Comparison of ENCODE assay signal across 1 cellular context in the genomic region with DNA sequence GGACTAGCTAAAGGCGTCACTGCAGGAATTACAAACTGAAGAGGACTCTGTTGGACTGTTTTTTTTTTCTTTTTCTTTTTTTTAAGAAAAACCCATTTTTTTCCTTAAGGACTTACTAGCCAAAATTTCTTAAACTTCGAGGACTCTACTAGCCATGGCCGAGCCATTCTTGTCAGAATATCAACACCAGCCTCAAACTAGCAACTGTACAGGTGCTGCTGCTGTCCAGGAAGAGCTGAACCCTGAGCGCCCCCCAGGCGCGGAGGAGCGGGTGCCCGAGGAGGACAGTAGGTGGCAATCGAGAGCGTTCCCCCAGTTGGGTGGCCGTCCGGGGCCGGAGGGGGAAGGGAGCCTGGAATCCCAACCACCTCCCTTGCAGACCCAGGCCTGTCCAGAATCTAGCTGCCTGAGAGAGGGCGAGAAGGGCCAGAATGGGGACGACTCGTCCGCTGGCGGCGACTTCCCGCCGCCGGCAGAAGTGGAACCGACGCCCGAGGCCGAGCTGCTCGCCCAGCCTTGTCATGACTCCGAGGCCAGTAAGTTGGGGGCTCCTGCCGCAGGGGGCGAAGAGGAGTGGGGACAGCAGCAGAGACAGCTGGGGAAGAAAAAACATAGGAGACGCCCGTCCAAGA.
TF ChIP-seq lines count a peak whose summit lies in the region.

No MANE protein-coding gene starts in this region.

TF ChIP-seq in HepG2, 621 proteins besides CTCF, POLR2A, EP300 and RAD21 (continued from another document and continues in another):
- TF ChIP-seq, protein P1, sequence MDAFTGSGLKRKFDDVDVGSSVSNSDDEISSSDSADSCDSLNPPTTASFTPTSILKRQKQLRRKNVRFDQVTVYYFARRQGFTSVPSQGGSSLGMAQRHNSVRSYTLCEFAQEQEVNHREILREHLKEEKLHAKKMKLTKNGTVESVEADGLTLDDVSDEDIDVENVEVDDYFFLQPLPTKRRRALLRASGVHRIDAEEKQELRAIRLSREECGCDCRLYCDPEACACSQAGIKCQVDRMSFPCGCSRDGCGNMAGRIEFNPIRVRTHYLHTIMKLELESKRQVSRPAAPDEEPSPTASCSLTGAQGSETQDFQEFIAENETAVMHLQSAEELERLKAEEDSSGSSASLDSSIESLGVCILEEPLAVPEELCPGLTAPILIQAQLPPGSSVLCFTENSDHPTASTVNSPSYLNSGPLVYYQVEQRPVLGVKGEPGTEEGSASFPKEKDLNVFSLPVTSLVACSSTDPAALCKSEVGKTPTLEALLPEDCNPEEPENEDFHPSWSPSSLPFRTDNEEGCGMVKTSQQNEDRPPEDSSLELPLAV (CRISPR knock-in tag; conservative IDR thresholded peaks at IDR 0.05; ENCODE audit: low read depth) = 0 out of 2 replicates have a peak, but pooled peaks have one; percentile 53
- 0 out of 2 replicates have a peak, but pooled peaks have one; percentile 17 for TF ChIP-seq ZNF12 (CRISPR knock-in tag; IDR thresholded peaks at IDR 0.05)
- peak; percentile 80 for TF ChIP-seq SAP130 (CRISPR knock-in tag; IDR thresholded peaks at IDR 0.05; ENCODE audit: low read depth)
- peak; percentile 43; the same call in 1 of the 2 replicates for TF ChIP-seq SMC3 (IDR thresholded peaks at IDR 0.05; ENCODE audit: low read length)
- TF ChIP-seq ZNF180 (CRISPR knock-in tag; IDR thresholded peaks at IDR 0.05; ENCODE audit: borderline replicate concordance, low read depth) = peak; percentile 36; the same call in 1 of the 2 replicates
- 0 out of 2 replicates have a peak, but pooled peaks have one; percentile 41 for TF ChIP-seq ZNF670 (CRISPR knock-in tag; IDR thresholded peaks at IDR 0.05; ENCODE audit: borderline replicate concordance)
- peak; percentile 70 for TF ChIP-seq ZNF234 (CRISPR knock-in tag; conservative IDR thresholded peaks at IDR 0.05)
- TF ChIP-seq TOE1 (CRISPR knock-in tag; IDR thresholded peaks at IDR 0.05) = peak; percentile 52; the same call in 1 of the 2 replicates
- TF ChIP-seq ZNF747 (CRISPR knock-in tag; IDR thresholded peaks at IDR 0.05; ENCODE audit: borderline replicate concordance) = peak; percentile 42; the same call in 1 of the 2 replicates
- TF ChIP-seq KDM4B (CRISPR knock-in tag; IDR thresholded peaks at IDR 0.05) = 0 out of 2 replicates have a peak, but pooled peaks have one; percentile 60
- no peak for TF ChIP-seq RBAK (CRISPR knock-in tag; IDR thresholded peaks at IDR 0.05)
- TF ChIP-seq RELA (CRISPR knock-in tag; IDR thresholded peaks at IDR 0.05) = no peak
- TF ChIP-seq, protein P2, sequence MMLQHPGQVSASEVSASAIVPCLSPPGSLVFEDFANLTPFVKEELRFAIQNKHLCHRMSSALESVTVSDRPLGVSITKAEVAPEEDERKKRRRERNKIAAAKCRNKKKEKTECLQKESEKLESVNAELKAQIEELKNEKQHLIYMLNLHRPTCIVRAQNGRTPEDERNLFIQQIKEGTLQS (CRISPR knock-in tag; IDR thresholded peaks at IDR 0.05) = peak; percentile 52; the same call in 1 of the 2 replicates
- peak; percentile 65; the same call in 1 of the 2 replicates for TF ChIP-seq IRX3 (CRISPR knock-in tag; IDR thresholded peaks at IDR 0.05; ENCODE audit: borderline replicate concordance, low read depth)
- peak; percentile 92 for TF ChIP-seq HOXD1 (CRISPR knock-in tag; IDR thresholded peaks at IDR 0.05)
- peak; percentile 14; the same call in 1 of the 2 replicates for TF ChIP-seq ZNF160 (CRISPR knock-in tag; IDR thresholded peaks at IDR 0.05)
- TF ChIP-seq ZNF839 (CRISPR knock-in tag; IDR thresholded peaks at IDR 0.05; ENCODE audit: borderline replicate concordance) = 0 out of 2 replicates have a peak, but pooled peaks have one; percentile 57
- TF ChIP-seq RFXAP (CRISPR knock-in tag; IDR thresholded peaks at IDR 0.05; ENCODE audit: borderline replicate concordance) = peak; percentile 64; the same call in 1 of the 2 replicates
- TF ChIP-seq, protein P3, sequence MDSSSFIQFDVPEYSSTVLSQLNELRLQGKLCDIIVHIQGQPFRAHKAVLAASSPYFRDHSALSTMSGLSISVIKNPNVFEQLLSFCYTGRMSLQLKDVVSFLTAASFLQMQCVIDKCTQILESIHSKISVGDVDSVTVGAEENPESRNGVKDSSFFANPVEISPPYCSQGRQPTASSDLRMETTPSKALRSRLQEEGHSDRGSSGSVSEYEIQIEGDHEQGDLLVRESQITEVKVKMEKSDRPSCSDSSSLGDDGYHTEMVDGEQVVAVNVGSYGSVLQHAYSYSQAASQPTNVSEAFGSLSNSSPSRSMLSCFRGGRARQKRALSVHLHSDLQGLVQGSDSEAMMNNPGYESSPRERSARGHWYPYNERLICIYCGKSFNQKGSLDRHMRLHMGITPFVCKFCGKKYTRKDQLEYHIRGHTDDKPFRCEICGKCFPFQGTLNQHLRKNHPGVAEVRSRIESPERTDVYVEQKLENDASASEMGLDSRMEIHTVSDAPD (CRISPR knock-in tag; IDR thresholded peaks at IDR 0.05) = peak; percentile 14; the same call in 1 of the 2 replicates
- TF ChIP-seq GABPB1 (CRISPR knock-in tag; IDR thresholded peaks at IDR 0.05) = peak; percentile 59
- TF ChIP-seq ZFP90 (CRISPR knock-in tag; IDR thresholded peaks at IDR 0.05; ENCODE audit: borderline replicate concordance) = 0 out of 2 replicates have a peak, but pooled peaks have one; percentile 73
- 0 out of 2 replicates have a peak, but pooled peaks have one; percentile 29 for TF ChIP-seq ZBTB20 (CRISPR knock-in tag; IDR thresholded peaks at IDR 0.05; ENCODE audit: borderline replicate concordance, low read depth)
- TF ChIP-seq ZNF619 (CRISPR knock-in tag; IDR thresholded peaks at IDR 0.05) = peak; percentile 23; the same call in 1 of the 2 replicates
- TF ChIP-seq, protein P4, sequence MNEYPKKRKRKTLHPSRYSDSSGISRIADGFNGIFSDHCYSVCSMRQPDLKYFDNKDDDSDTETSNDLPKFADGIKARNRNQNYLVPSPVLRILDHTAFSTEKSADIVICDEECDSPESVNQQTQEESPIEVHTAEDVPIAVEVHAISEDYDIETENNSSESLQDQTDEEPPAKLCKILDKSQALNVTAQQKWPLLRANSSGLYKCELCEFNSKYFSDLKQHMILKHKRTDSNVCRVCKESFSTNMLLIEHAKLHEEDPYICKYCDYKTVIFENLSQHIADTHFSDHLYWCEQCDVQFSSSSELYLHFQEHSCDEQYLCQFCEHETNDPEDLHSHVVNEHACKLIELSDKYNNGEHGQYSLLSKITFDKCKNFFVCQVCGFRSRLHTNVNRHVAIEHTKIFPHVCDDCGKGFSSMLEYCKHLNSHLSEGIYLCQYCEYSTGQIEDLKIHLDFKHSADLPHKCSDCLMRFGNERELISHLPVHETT (CRISPR knock-in tag; conservative IDR thresholded peaks at IDR 0.05) = 0 out of 2 replicates have a peak, but pooled peaks have one; percentile 39
- no peak for TF ChIP-seq DPF2 (CRISPR knock-in tag; IDR thresholded peaks at IDR 0.05; ENCODE audit: borderline replicate concordance, low read depth)
- peak; percentile 22; the same call in 1 of the 2 replicates for TF ChIP-seq IRF2 (CRISPR knock-in tag; IDR thresholded peaks at IDR 0.05)
- peak; percentile 63; the same call in 1 of the 2 replicates for TF ChIP-seq RARA (CRISPR knock-in tag; IDR thresholded peaks at IDR 0.05)
- TF ChIP-seq SATB2 (CRISPR knock-in tag; IDR thresholded peaks at IDR 0.05) = no peak
- TF ChIP-seq XRCC5 (optimal IDR thresholded peaks at IDR 0.05; ENCODE audit: low read length) = peak; percentile 95
- peak in 1 of 2 experiments; percentile 67; a peak in 2 of 4 replicates for TF ChIP-seq KLF16 (CRISPR knock-in tag; IDR thresholded peaks at IDR 0.05)
- TF ChIP-seq, protein P5, sequence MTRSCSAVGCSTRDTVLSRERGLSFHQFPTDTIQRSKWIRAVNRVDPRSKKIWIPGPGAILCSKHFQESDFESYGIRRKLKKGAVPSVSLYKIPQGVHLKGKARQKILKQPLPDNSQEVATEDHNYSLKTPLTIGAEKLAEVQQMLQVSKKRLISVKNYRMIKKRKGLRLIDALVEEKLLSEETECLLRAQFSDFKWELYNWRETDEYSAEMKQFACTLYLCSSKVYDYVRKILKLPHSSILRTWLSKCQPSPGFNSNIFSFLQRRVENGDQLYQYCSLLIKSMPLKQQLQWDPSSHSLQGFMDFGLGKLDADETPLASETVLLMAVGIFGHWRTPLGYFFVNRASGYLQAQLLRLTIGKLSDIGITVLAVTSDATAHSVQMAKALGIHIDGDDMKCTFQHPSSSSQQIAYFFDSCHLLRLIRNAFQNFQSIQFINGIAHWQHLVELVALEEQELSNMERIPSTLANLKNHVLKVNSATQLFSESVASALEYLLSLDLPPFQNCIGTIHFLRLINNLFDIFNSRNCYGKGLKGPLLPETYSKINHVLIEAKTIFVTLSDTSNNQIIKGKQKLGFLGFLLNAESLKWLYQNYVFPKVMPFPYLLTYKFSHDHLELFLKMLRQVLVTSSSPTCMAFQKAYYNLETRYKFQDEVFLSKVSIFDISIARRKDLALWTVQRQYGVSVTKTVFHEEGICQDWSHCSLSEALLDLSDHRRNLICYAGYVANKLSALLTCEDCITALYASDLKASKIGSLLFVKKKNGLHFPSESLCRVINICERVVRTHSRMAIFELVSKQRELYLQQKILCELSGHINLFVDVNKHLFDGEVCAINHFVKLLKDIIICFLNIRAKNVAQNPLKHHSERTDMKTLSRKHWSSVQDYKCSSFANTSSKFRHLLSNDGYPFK (CRISPR knock-in tag; IDR thresholded peaks at IDR 0.05; ENCODE audit: borderline replicate concordance) = 0 out of 2 replicates have a peak, but pooled peaks have one; percentile 39
- 0 out of 2 replicates have a peak, but pooled peaks have one; percentile 5 for TF ChIP-seq NFYC (CRISPR knock-in tag; IDR thresholded peaks at IDR 0.05)
- 0 out of 2 replicates have a peak, but pooled peaks have one; percentile 54 for TF ChIP-seq RNF2 (conservative IDR thresholded peaks at IDR 0.05; ENCODE audit: low read depth)
- TF ChIP-seq, protein P6, sequence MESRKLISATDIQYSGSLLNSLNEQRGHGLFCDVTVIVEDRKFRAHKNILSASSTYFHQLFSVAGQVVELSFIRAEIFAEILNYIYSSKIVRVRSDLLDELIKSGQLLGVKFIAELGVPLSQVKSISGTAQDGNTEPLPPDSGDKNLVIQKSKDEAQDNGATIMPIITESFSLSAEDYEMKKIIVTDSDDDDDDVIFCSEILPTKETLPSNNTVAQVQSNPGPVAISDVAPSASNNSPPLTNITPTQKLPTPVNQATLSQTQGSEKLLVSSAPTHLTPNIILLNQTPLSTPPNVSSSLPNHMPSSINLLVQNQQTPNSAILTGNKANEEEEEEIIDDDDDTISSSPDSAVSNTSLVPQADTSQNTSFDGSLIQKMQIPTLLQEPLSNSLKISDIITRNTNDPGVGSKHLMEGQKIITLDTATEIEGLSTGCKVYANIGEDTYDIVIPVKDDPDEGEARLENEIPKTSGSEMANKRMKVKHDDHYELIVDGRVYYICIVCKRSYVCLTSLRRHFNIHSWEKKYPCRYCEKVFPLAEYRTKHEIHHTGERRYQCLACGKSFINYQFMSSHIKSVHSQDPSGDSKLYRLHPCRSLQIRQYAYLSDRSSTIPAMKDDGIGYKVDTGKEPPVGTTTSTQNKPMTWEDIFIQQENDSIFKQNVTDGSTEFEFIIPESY (CRISPR knock-in tag; IDR thresholded peaks at IDR 0.05) = peak; percentile 77
- TF ChIP-seq, protein P7, sequence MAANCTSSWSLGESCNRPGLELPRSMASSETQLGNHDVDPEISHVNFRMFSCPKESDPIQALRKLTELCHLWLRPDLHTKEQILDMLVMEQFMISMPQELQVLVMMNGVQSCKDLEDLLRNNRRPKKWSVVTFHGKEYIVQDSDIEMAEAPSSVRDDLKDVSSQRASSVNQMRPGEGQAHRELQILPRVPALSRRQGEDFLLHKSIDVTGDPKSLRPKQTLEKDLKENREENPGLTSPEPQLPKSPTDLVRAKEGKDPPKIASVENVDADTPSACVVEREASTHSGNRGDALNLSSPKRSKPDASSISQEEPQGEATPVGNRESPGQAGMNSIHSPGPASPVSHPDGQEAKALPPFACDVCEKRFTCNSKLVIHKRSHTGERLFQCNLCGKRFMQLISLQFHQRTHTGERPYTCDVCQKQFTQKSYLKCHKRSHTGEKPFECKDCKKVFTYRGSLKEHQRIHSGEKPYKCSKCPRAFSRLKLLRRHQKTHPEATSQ (CRISPR knock-in tag; IDR thresholded peaks at IDR 0.05; ENCODE audit: borderline replicate concordance) = 0 out of 2 replicates have a peak, but pooled peaks have one; percentile 22
- TF ChIP-seq ZNF790 (CRISPR knock-in tag; IDR thresholded peaks at IDR 0.05; ENCODE audit: borderline replicate concordance) = peak; percentile 79; the same call in 1 of the 2 replicates
- TF ChIP-seq RFXANK (CRISPR knock-in tag; IDR thresholded peaks at IDR 0.05) = peak; percentile 22; the same call in 1 of the 2 replicates
- TF ChIP-seq ZNF256 (CRISPR knock-in tag; conservative IDR thresholded peaks at IDR 0.05) = peak; percentile 62; the same call in 1 of the 2 replicates
- TF ChIP-seq, protein P8, sequence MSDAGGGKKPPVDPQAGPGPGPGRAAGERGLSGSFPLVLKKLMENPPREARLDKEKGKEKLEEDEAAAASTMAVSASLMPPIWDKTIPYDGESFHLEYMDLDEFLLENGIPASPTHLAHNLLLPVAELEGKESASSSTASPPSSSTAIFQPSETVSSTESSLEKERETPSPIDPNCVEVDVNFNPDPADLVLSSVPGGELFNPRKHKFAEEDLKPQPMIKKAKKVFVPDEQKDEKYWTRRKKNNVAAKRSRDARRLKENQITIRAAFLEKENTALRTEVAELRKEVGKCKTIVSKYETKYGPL (CRISPR knock-in tag; IDR thresholded peaks at IDR 0.05) = no peak
- TF ChIP-seq, protein P9, sequence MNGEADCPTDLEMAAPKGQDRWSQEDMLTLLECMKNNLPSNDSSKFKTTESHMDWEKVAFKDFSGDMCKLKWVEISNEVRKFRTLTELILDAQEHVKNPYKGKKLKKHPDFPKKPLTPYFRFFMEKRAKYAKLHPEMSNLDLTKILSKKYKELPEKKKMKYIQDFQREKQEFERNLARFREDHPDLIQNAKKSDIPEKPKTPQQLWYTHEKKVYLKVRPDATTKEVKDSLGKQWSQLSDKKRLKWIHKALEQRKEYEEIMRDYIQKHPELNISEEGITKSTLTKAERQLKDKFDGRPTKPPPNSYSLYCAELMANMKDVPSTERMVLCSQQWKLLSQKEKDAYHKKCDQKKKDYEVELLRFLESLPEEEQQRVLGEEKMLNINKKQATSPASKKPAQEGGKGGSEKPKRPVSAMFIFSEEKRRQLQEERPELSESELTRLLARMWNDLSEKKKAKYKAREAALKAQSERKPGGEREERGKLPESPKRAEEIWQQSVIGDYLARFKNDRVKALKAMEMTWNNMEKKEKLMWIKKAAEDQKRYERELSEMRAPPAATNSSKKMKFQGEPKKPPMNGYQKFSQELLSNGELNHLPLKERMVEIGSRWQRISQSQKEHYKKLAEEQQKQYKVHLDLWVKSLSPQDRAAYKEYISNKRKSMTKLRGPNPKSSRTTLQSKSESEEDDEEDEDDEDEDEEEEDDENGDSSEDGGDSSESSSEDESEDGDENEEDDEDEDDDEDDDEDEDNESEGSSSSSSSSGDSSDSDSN (CRISPR knock-in tag; IDR thresholded peaks at IDR 0.05) = peak; percentile 68
- peak; percentile 48; the same call in 1 of the 2 replicates for TF ChIP-seq PPARG (CRISPR knock-in tag; conservative IDR thresholded peaks at IDR 0.05)
- TF ChIP-seq NR2F6 (IDR thresholded peaks at IDR 0.05) = no peak; the same call in none of the 2 replicates
- peak; percentile 45; the same call in 1 of the 2 replicates for TF ChIP-seq NR2F6 (CRISPR knock-in tag; IDR thresholded peaks at IDR 0.05)
- 0 out of 2 replicates have a peak, but pooled peaks have one; percentile 9 for TF ChIP-seq ZNF629 (CRISPR knock-in tag; conservative IDR thresholded peaks at IDR 0.05)
- TF ChIP-seq ZNF572 (CRISPR knock-in tag; IDR thresholded peaks at IDR 0.05) = no peak
- TF ChIP-seq HDAC2 (CRISPR knock-in tag; IDR thresholded peaks at IDR 0.05) = peak; percentile 80
- peak; percentile 48 for TF ChIP-seq ETV5 (CRISPR knock-in tag; IDR thresholded peaks at IDR 0.05; ENCODE audit: borderline replicate concordance)
- TF ChIP-seq PRMT3 (CRISPR knock-in tag; IDR thresholded peaks at IDR 0.05; ENCODE audit: borderline replicate concordance, low read depth) = peak; percentile 2; the same call in 1 of the 2 replicates
- peak; percentile 90 for TF ChIP-seq CBX5 (CRISPR knock-in tag; IDR thresholded peaks at IDR 0.05; ENCODE audit: borderline replicate concordance)
